9 cellular contexts compared by ENCODE assay signal in genomic region chr9:122159925-122160246, GRCh38. TPM values are rescaled to one million over a fixed set of nuclear protein-coding genes. Genes with fewer than 3 reads are reported as not detected.
DNase-seq lines count a peak whose midpoint lies in the region; ATAC-seq, FAIRE-seq and TF ChIP-seq lines count a peak whose summit lies in the region.
"Had no signal": no experiment of that assay in that cellular context is flagged by ENCODE, and none has a peak within 500 bp of the region (broad histone marks: within the 10 kb centered on the region; RNA-seq: fewer than 3 reads in every experiment).

No MANE protein-coding gene starts in this region.

- H3K9me3 ChIP-seq in A549 (peaks cover 13% of the 10 kb centered on the region; the same call in 2 of the 3 replicates), muscle layer of colon (ENCODE audit: low read length) (no peaks in the 10 kb centered on the region)

- H3K27me3 Mint-ChIP-seq in MCF 10A (ENCODE audit: insufficient read depth, unreplicated experiment) = peaks cover 21% of the 10 kb centered on the region

- H3K4me3 Mint-ChIP-seq in MCF 10A (ENCODE audit: unreplicated experiment) = peak overlapping the region; percentile 100

- H3K4me3 ChIP-seq in A549 (peak overlapping the region; percentile 95), muscle layer of colon (ENCODE audit: low read depth in 1 of 2, low read length in 2 of 2) (peak overlapping the region; percentile 21 to 91)

- TF ChIP-seq RAD21 in A549 (conservative IDR thresholded peaks at IDR 0.05 in 1 of 2, IDR thresholded peaks at IDR 0.05 in 1 of 2) = no peak

- BruUV-seq in MCF 10A (replicated peaks; lab: Mats Ljungman, UMichigan) = no TSS peak

- H3K36me3 Mint-ChIP-seq in MCF 10A (ENCODE audit: insufficient read depth, unreplicated experiment) = no peaks in the 10 kb centered on the region

- no peaks in the 10 kb centered on the region for H3K36me3 ChIP-seq in muscle layer of colon (ENCODE audit: insufficient read depth, low read length)

- no peak overlapping the region; a peak in 1 of 6 replicates for H3K27ac ChIP-seq in A549
- H3K27ac ChIP-seq in muscle layer of colon (ENCODE audit: low read depth, low read length) = peak overlapping the region; percentile 91

- peak overlapping the region; percentile 95 for H3K9ac ChIP-seq in muscle layer of colon (ENCODE audit: low read length)

- peaks cover 6% of the 10 kb centered on the region for H3K9me3 Mint-ChIP-seq in MCF 10A (ENCODE audit: unreplicated experiment)

- ATAC-seq in A549 (no peak), HG03378 (IDR thresholded peaks at IDR 0.05; ENCODE audit: unreplicated experiment) (peak; percentile 5), HG02870 (IDR thresholded peaks at IDR 0.05; ENCODE audit: unreplicated experiment) (no peak), HG03025 (IDR thresholded peaks at IDR 0.05; ENCODE audit: low FRiP score, unreplicated experiment) (no peak)

- H3K4me2 ChIP-seq in A549 = peak overlapping the region; percentile 82

- intact Hi-C loops in MCF 10A (cut with micrococcal nuclease) = no loop called here

- no peak for TF ChIP-seq EP300 in A549 (IDR thresholded peaks at IDR 0.05)

- CTCF ChIA-PET in A549 (lab: Yijun Ruan, JAX) = interaction anchor here (0.7 to 4.0 kb wide), 9 partner anchors 12 to 305 kb away, joined by 3 to 21 read pairs (median 4); no protein-coding TSS in a partner anchor
- CTCF ChIA-PET in MCF 10A (lab: Yijun Ruan, JAX) = interaction anchor here (0.6 to 7.9 kb wide), 5 partner anchors 9 to 1635 kb away, joined by 3 to 48 read pairs (median 4); partner anchors contain the start of genes MRRF and RBM18

- TF ChIP-seq POLR2A in A549 (IDR thresholded peaks at IDR 0.05; ENCODE audit: low read length) = no peak

- WGBS in A549 (ENCODE audit: missing lambda C conversion rate) = 6% methylated on average over 5 of the region's 6 CpGs

- H3K4me1 ChIP-seq in A549 (peaks cover 13% of the 10 kb centered on the region; the same call in 1 of the 3 replicates), muscle layer of colon (ENCODE audit: insufficient read depth, low read length) (peaks cover 41% of the 10 kb centered on the region)

- H3K4me1 Mint-ChIP-seq in MCF 10A (ENCODE audit: insufficient read depth, unreplicated experiment) = peaks cover 36% of the 10 kb centered on the region

- DNase-seq in A549 (ENCODE audit: low read depth in 1 of 2, low spot score in 1 of 2) (no peak), MCF 10A (ENCODE audit: unreplicated experiment) (no peak), mucosa of gallbladder (ENCODE audit: low spot score) (no peak)
- no peak for DNase-seq in activated CD4-positive, alpha-beta T cell treated with anti-CD3 and anti-CD28 coated beads for 4 hours

- TF ChIP-seq CTCF in A549 (IDR thresholded peaks at IDR 0.05) (no peak), MCF 10A (IDR thresholded peaks at IDR 0.05; ENCODE audit: unreplicated experiment) (no peak)

- FAIRE-seq in A549 (lab: Jason Lieb, UNC) = no peak

- POLR2A ChIA-PET in A549 (lab: Yijun Ruan, JAX) (interaction anchor here (1.0 kb wide), 1 partner anchor 9 kb away, joined by 3 read pairs; no protein-coding TSS in a partner anchor), MCF 10A (lab: Yijun Ruan, JAX) (interaction anchor here (0.6 to 3.2 kb wide), 11 partner anchors 9 to 746 kb away, joined by 3 to 37 read pairs (median 3); partner anchors contain the start of genes MRRF, RBM18 and RC3H2)

- H3K27me3 ChIP-seq in muscle layer of colon (ENCODE audit: control insufficient read depth in 1 of 2, insufficient read depth in 2 of 2, low read length in 2 of 2) = no peaks in the 10 kb centered on the region

- peak overlapping the region; percentile 96 for H3K27ac Mint-ChIP-seq in MCF 10A (ENCODE audit: low read depth, unreplicated experiment)

TF ChIP-seq in A549, 52 proteins besides CTCF, POLR2A, EP300 and RAD21:
- TF ChIP-seq HOXA7 (CRISPR knock-in tag; IDR thresholded peaks at IDR 0.05) (no peak), HES2 (IDR thresholded peaks at IDR 0.05) (no peak), ELK1 (IDR thresholded peaks at IDR 0.05; ENCODE audit: low read depth, low read length) (no peak), E2F6 (IDR thresholded peaks at IDR 0.05; ENCODE audit: borderline replicate concordance, low read depth) (0 out of 2 replicates have a peak, but pooled peaks have one; percentile 2), FOSB (CRISPR knock-in tag; IDR thresholded peaks at IDR 0.05) (no peak), TP53 (CRISPR knock-in tag; IDR thresholded peaks at IDR 0.05) (no peak)

RNA-seq across cellular contexts. Expression of gene MORN5, which starts 0.2 kb away (rescaled TPM):
- 0.17 TPM in 1 of 2 replicates, not detected in the other for polyA plus RNA-seq in A549 (2011; rRNA removed)
- not detected in 2 replicates for polyA plus RNA-seq in A549 (2012; cell fraction: cytosol; rRNA removed)
- polyA plus RNA-seq in A549 (2012; cell fraction: nucleus; rRNA removed) = not detected in 2 replicates
- polyA plus RNA-seq in A549 (2017; fragmentation: RNase III; extraction: RNeasy Plus Mini Kit Qiagen cat#74134 plus additional on column Dnase treatment) = 0.18 TPM in 1 of 3 replicates, not detected in the others
- polyA minus RNA-seq in A549 (2011; rRNA and poly(A)+ RNA removed) = not detected in 2 replicates
- total RNA-seq in MCF 10A (2022) = not detected in 2 replicates
- 7.8 TPM for total RNA-seq in mucosa of gallbladder
- total RNA-seq: M059J had no signal

RNA-seq across cellular contexts. Expression of gene NDUFA8, which starts 0.3 kb away (rescaled TPM):
- 94.9 and 120 TPM in 2 replicates for polyA plus RNA-seq in A549 (2011; rRNA removed)
- polyA plus RNA-seq in A549 (2012; cell fraction: cytosol; rRNA removed) = 122 and 157 TPM in 2 replicates
- polyA plus RNA-seq in A549 (2012; cell fraction: nucleus; rRNA removed) = 42.4 and 61.1 TPM in 2 replicates
- polyA plus RNA-seq in A549 (2017; fragmentation: RNase III; extraction: RNeasy Plus Mini Kit Qiagen cat#74134 plus additional on column Dnase treatment) = 145 to 148 TPM (median 147 TPM) in 3 replicates
- polyA minus RNA-seq in A549 (2011; rRNA and poly(A)+ RNA removed) = 44.1 and 57.0 TPM in 2 replicates
- 52.5 and 58.4 TPM in 2 replicates for total RNA-seq in MCF 10A (2022)
- total RNA-seq in mucosa of gallbladder = 68.0 TPM
